1 cellular context compared by ENCODE assay signal in genomic region chr21:46468110-46468774, GRCh38.
TF ChIP-seq lines count a peak whose summit lies in the region.

No MANE protein-coding gene starts in this region.

TF ChIP-seq in HEK293, 187 proteins besides CTCF, POLR2A, EP300 and RAD21 (continued from another document):
- TF ChIP-seq ZNF600 (tag by site-specific recombination; IDR thresholded peaks at IDR 0.05) (peak; percentile 58), PBX3 (CRISPR knock-in tag; IDR thresholded peaks at IDR 0.05) (no peak), ZXDB (tag by site-specific recombination; IDR thresholded peaks at IDR 0.05) (no peak)
